1 cellular context compared by ENCODE assay signal in the genomic region with DNA sequence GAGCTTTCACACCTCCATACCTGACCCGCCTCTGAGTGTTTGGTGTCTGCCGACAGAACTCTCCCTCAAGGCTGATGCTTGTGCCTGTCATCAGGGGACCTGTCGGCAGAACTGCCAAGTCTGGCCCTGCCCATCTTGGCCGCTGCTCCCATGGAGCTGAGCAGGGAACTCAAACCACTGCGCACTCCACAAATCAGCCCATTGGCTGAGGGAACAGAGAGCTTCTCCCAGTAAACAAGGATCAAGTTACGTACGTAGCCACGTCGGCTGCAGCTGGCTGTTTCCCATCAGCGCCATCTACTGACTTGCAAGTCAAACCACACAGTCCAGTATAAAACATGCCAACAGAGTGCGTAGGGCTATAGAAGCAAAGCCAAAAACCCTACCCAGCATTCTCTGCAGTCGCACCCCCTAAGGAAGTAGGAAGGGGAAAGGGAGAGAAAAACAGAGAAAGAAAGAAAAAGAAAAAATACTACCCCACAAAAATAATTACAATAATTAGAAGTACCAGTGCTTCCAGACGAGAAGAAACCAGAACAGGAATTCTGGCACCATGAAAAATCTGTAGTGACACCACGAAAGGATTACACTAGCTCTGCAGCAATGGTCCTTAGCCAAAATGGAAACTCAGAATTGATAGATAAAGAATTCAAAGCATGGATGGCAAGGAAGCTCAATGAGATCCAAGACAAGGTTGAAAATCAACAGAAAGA.
TF ChIP-seq lines count a peak whose summit lies in the region.

No MANE protein-coding gene starts in this region.

TF ChIP-seq in IMR-90, 13 proteins besides CTCF, POLR2A, EP300 and RAD21 (continued from another document):
- TF ChIP-seq CHD1 (IDR thresholded peaks at IDR 0.05; ENCODE audit: low read depth, low read length) (no peak), FOS (IDR thresholded peaks at IDR 0.05; ENCODE audit: low read depth, low read length) (no peak), SMC3 (IDR thresholded peaks at IDR 0.05; ENCODE audit: low read depth, low read length) (no peak), MAFK (IDR thresholded peaks at IDR 0.05; ENCODE audit: low read depth, low read length) (no peak)
TF ChIP-seq in IMR-90: peak in this region for 0.
